In genomic region chr10:97428572-97428981, GRCh38 we compare ENCODE assay signal across 8 cellular contexts. TPM values are rescaled to one million over a fixed set of nuclear protein-coding genes. Genes with fewer than 3 reads are reported as not detected.
DNase-seq lines count a peak whose midpoint lies in the region; ATAC-seq, FAIRE-seq and TF ChIP-seq lines count a peak whose summit lies in the region.

No MANE protein-coding gene starts in this region.

- H3K27ac ChIP-seq in pancreas, result peak overlapping the region in 1 of 4 donors; percentile 92

- H3K27me3 ChIP-seq in pancreas, result no peaks in the 10 kb centered on the region

- FAIRE-seq in pancreas (lab: Jason Lieb, UNC), result no peak

- H3K4me3 ChIP-seq in pancreas, result no peak overlapping the region

- peaks cover 4% of the 10 kb centered on the region for H3K27me3 Mint-ChIP-seq in glutamatergic neuron (ENCODE audit: unreplicated experiment)

- H3K9me3 ChIP-seq in pancreas, result no peaks in the 10 kb centered on the region

- no peaks in the 10 kb centered on the region for H3K36me3 Mint-ChIP-seq in glutamatergic neuron (ENCODE audit: unreplicated experiment)

- intact Hi-C loops in pancreas (cut with DNase I), result no loop called here

- peaks cover 0 to 19% (median 6%) of the 10 kb centered on the region in 3 donors for H3K36me3 ChIP-seq in pancreas

- TF ChIP-seq CTCF in glutamatergic neuron (IDR thresholded peaks at IDR 0.05; ENCODE audit: partially characterized antibody, unreplicated experiment) (no peak), pancreas (IDR thresholded peaks at IDR 0.05) (no peak)

- no peak for ATAC-seq in pancreas

- peak overlapping the region; percentile 91 for H3K27ac Mint-ChIP-seq in glutamatergic neuron (ENCODE audit: unreplicated experiment)

- 71 to 72% methylated on average over 4 of the region's 4 CpGs for WGBS in pancreas, 2 donors

- peaks cover 8 to 17% (median 14%) of the 10 kb centered on the region in 3 donors for H3K4me1 ChIP-seq in pancreas

- H3K9me3 Mint-ChIP-seq in glutamatergic neuron (ENCODE audit: unreplicated experiment), result peaks cover 8% of the 10 kb centered on the region

- peaks cover 14% of the 10 kb centered on the region for H3K4me1 Mint-ChIP-seq in glutamatergic neuron (ENCODE audit: low read depth, unreplicated experiment)

- peak overlapping the region; percentile 89 for H3K4me3 Mint-ChIP-seq in glutamatergic neuron (ENCODE audit: unreplicated experiment)

- DNase-seq in stimulated activated CD4-positive, alpha-beta T cell treated with anti-CD3 and anti-CD28 coated beads, Interleukin-4, amount 100 ng/mL, for 24 hours, result peak; percentile 58
- no peak for DNase-seq in stimulated activated CD4-positive, alpha-beta T cell treated with anti-CD3 and anti-CD28 coated beads, Interleukin-2, amount 100 ng/mL, for 48 hours
- DNase-seq in activated CD4-positive, alpha-beta T cell treated with anti-CD3 and anti-CD28 coated beads, Interleukin-2, amount 50 U/mL, for 48 hours, result peak; percentile 37 to 55
- no peak for DNase-seq in glutamatergic neuron
- DNase-seq in NCI-H187 (lab: John Stamatoyannopoulos, UW), result no peak
- no peak for DNase-seq in NCI-H2171 (lab: John Stamatoyannopoulos, UW)
- no peak for DNase-seq in amniotic stem cell (lab: John Stamatoyannopoulos, UW)
- no peak for DNase-seq in pancreas

RNA-seq across cellular contexts. Expression of gene PGAM1, which starts 2.6 kb away (rescaled TPM):
- total RNA-seq in glutamatergic neuron (ENCODE audit: unreplicated experiment) (374 TPM), pancreas (10 to 100 TPM; 31.4 to 72.8 (median 46.6) TPM)
- 10 to 100 TPM; 22.2 to 59.5 TPM for polyA plus RNA-seq in pancreas

RNA-seq across cellular contexts. Expression of gene EXOSC1, which starts 17.2 kb away (rescaled TPM):
- total RNA-seq in glutamatergic neuron (ENCODE audit: unreplicated experiment) (27.1 TPM), pancreas (10 to 100 TPM; 13.0 to 19.4 (median 17.9) TPM)
- polyA plus RNA-seq in pancreas, result 10 to 100 TPM; 24.1 to 27.6 TPM

RNA-seq across cellular contexts. Expression of gene ZDHHC16, which starts 17.4 kb away (rescaled TPM):
- total RNA-seq in glutamatergic neuron (ENCODE audit: unreplicated experiment), result 61.5 TPM
- total RNA-seq in pancreas, result 10 to 100 TPM; 11.4 to 22.7 (median 15.1) TPM
- 10 to 100 TPM; 17.6 to 18.8 TPM for polyA plus RNA-seq in pancreas

RNA-seq across cellular contexts. Expression of gene RRP12, which starts 27.4 kb away (rescaled TPM):
- total RNA-seq in glutamatergic neuron (ENCODE audit: unreplicated experiment) (26.8 TPM), pancreas (10 to 100 TPM; 22.3 to 40.1 (median 27.1) TPM)
- 10 to 100 TPM; 36.4 to 44.9 TPM for polyA plus RNA-seq in pancreas

Comparison
In these comparisons a context has a peak if more than half of its experiments do, and no peak if none do; other contexts are left out.
1. DNase-seq: peak in stimulated activated CD4-positive, alpha-beta T cell treated with anti-CD3 and anti-CD28 coated beads, Interleukin-4, amount 100 ng/mL, for 24 hours (single experiment) and activated CD4-positive, alpha-beta T cell treated with anti-CD3 and anti-CD28 coated beads, Interleukin-2, amount 50 U/mL, for 48 hours (2 of 2); none in stimulated activated CD4-positive, alpha-beta T cell treated with anti-CD3 and anti-CD28 coated beads, Interleukin-2, amount 100 ng/mL, for 48 hours (0 of 2), glutamatergic neuron (single experiment), NCI-H187 (0 of 2), NCI-H2171 (single experiment), amniotic stem cell (single experiment) and pancreas (0 of 6).